In the genomic region with DNA sequence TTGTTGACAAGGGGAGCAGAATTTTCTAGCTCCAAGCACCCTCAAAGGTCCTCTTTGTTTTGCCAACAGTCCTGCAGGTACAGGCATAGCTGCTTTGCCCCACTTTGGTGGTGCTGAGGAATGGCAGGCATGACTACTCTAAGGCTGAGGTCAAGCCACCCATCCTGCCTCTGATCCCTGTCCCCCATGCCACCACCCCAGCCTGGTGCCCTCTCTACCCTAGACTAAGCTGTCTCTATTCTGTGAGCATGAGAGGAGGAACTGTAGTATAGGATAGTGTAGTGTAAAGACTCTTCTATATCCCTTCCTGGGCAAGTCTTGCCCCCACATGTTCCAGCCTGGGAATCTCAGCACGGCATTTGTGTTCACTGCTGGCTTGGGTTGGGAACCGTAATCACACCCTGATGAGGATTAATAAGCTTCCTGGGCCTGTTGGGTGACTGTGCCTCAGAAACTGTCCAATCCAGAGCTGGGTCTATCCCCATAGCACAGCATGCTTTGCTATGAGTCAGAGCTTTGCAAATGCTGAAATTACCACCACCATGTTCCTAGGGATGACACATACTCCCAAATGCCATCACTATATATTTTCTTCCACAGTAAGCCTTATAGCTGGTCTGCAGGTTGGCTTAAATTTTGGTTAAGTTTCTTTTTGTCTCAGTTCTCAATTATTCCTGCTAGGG, we compare ENCODE assay signal across 13 cellular contexts.
DNase-seq lines count a peak whose midpoint lies in the region; ATAC-seq and TF ChIP-seq lines count a peak whose summit lies in the region.
"Had no signal": no experiment of that assay in that cellular context is flagged by ENCODE, and none has a peak within 500 bp of the region (broad histone marks: within the 10 kb centered on the region; RNA-seq: fewer than 3 reads in every experiment).

No MANE protein-coding gene starts in this region.

- H3K9me3 Mint-ChIP-seq in activated CD4-positive, alpha-beta T cell treated with anti-CD3 and anti-CD28 coated beads, Interleukin-2, amount 10 ng/mL, durations not matched to agents 24 days and 14 days: no peaks in the 10 kb centered on the region
- H3K9me3 Mint-ChIP-seq in stimulated activated memory B cell treated with anti-CD40 and anti-IgM and Interleukin-4, amounts not matched to agents 10 μg/mL and 1 μg/mL and 100 μg/mL, for 72 hours: no peaks in the 10 kb centered on the region
- H3K9me3 Mint-ChIP-seq: dendritic cell treated with granulocyte-macrophage colony-stimulating factor and Interleukin-4, amounts not matched to agents 40 ng/mL and 50 ng/mL, for 4 days had no signal

- TF ChIP-seq POLR2A in sigmoid colon (IDR thresholded peaks at IDR 0.05) (no peak), tibial nerve (IDR thresholded peaks at IDR 0.05) (no peak)

- H3K36me3 ChIP-seq in sigmoid colon (no peaks in the 10 kb centered on the region), tibial nerve (no peaks in the 10 kb centered on the region)
- H3K36me3 ChIP-seq: right atrium auricular region had no signal

- peak; percentile 16 for DNase-seq in activated CD4-positive, alpha-beta T cell treated with anti-CD3 and anti-CD28 coated beads for 48 hours
- no peak for DNase-seq in activated CD4-positive, alpha-beta T cell treated with anti-CD3 and anti-CD28 coated beads, Interleukin-2, amount 10 ng/mL, durations not matched to agents 24 days and 14 days
- peak; percentile 91 for DNase-seq in RPMI7951 (ENCODE audit: low read depth)
- DNase-seq in fibroblast of pulmonary artery (ENCODE audit: low read depth): peak; percentile 69
- DNase-seq in DMS153 (lab: John Stamatoyannopoulos, UW): no peak
- no peak for DNase-seq in sigmoid colon
- no peak for DNase-seq in tibial nerve (ENCODE audit: low spot score in 2 of 2)
- DNase-seq: activated CD8-positive, alpha-beta memory T cell treated with anti-CD3 and anti-CD28 coated beads, Interleukin-2, amount 10 ng/mL, durations not matched to agents 7 days and 5 days; AML-193; NCI-H2107 had no signal

- H3K36me3 Mint-ChIP-seq in activated CD4-positive, alpha-beta T cell treated with anti-CD3 and anti-CD28 coated beads, Interleukin-2, amount 10 ng/mL, durations not matched to agents 24 days and 14 days (ENCODE audit: low read depth): no peaks in the 10 kb centered on the region
- H3K36me3 Mint-ChIP-seq in stimulated activated memory B cell treated with anti-CD40 and anti-IgM and Interleukin-4, amounts not matched to agents 10 μg/mL and 1 μg/mL and 100 μg/mL, for 72 hours: no peaks in the 10 kb centered on the region
- H3K36me3 Mint-ChIP-seq: activated CD8-positive, alpha-beta memory T cell treated with anti-CD3 and anti-CD28 coated beads, Interleukin-2, amount 10 ng/mL, durations not matched to agents 7 days and 5 days had no signal

- H3K27ac ChIP-seq in sigmoid colon: no peak overlapping the region
- H3K27ac ChIP-seq in tibial nerve: no peak overlapping the region

- no peak overlapping the region for H3K4me3 Mint-ChIP-seq in activated CD4-positive, alpha-beta T cell treated with anti-CD3 and anti-CD28 coated beads, Interleukin-2, amount 10 ng/mL, durations not matched to agents 24 days and 14 days
- no peak overlapping the region for H3K4me3 Mint-ChIP-seq in stimulated activated memory B cell treated with anti-CD40 and anti-IgM and Interleukin-4, amounts not matched to agents 10 μg/mL and 1 μg/mL and 100 μg/mL, for 72 hours
- H3K4me3 Mint-ChIP-seq: activated CD8-positive, alpha-beta memory T cell treated with anti-CD3 and anti-CD28 coated beads, Interleukin-2, amount 10 ng/mL, durations not matched to agents 7 days and 5 days; dendritic cell treated with granulocyte-macrophage colony-stimulating factor and Interleukin-4, amounts not matched to agents 40 ng/mL and 50 ng/mL, for 4 days had no signal

- TF ChIP-seq EP300 in sigmoid colon (IDR thresholded peaks at IDR 0.05) (no peak), tibial nerve (IDR thresholded peaks at IDR 0.05) (no peak)

- 89 to 94% methylated on average over 2 of the region's 2 CpGs for WGBS in sigmoid colon, 2 donors
- WGBS in tibial nerve, 2 donors: 83 to 92% methylated on average over 2 of the region's 2 CpGs

- no peak overlapping the region for H3K27ac Mint-ChIP-seq in activated CD4-positive, alpha-beta T cell treated with anti-CD3 and anti-CD28 coated beads, Interleukin-2, amount 10 ng/mL, durations not matched to agents 24 days and 14 days
- H3K27ac Mint-ChIP-seq in stimulated activated memory B cell treated with anti-CD40 and anti-IgM and Interleukin-4, amounts not matched to agents 10 μg/mL and 1 μg/mL and 100 μg/mL, for 72 hours: no peak overlapping the region
- H3K27ac Mint-ChIP-seq: activated CD8-positive, alpha-beta memory T cell treated with anti-CD3 and anti-CD28 coated beads, Interleukin-2, amount 10 ng/mL, durations not matched to agents 7 days and 5 days had no signal

- H3K27me3 ChIP-seq in sigmoid colon: no peaks in the 10 kb centered on the region
- no peaks in the 10 kb centered on the region for H3K27me3 ChIP-seq in tibial nerve
- H3K27me3 ChIP-seq: right atrium auricular region had no signal

- no peaks in the 10 kb centered on the region for H3K27me3 Mint-ChIP-seq in activated CD4-positive, alpha-beta T cell treated with anti-CD3 and anti-CD28 coated beads, Interleukin-2, amount 10 ng/mL, durations not matched to agents 24 days and 14 days
- H3K27me3 Mint-ChIP-seq in stimulated activated memory B cell treated with anti-CD40 and anti-IgM and Interleukin-4, amounts not matched to agents 10 μg/mL and 1 μg/mL and 100 μg/mL, for 72 hours: no peaks in the 10 kb centered on the region
- H3K27me3 Mint-ChIP-seq: activated CD8-positive, alpha-beta memory T cell treated with anti-CD3 and anti-CD28 coated beads, Interleukin-2, amount 10 ng/mL, durations not matched to agents 7 days and 5 days; dendritic cell treated with granulocyte-macrophage colony-stimulating factor and Interleukin-4, amounts not matched to agents 40 ng/mL and 50 ng/mL, for 4 days had no signal

- TF ChIP-seq CTCF in fibroblast of pulmonary artery (IDR thresholded peaks at IDR 0.05; ENCODE audit: low read length, missing control alignments) (no peak), sigmoid colon (IDR thresholded peaks at IDR 0.05) (no peak), tibial nerve (IDR thresholded peaks at IDR 0.05) (no peak)

- no peak overlapping the region for H3K4me3 ChIP-seq in fibroblast of pulmonary artery (replicated peaks; ENCODE audit: low read depth, low read length)
- no peak overlapping the region for H3K4me3 ChIP-seq in sigmoid colon
- H3K4me3 ChIP-seq in tibial nerve: no peak overlapping the region
- H3K4me3 ChIP-seq: right atrium auricular region had no signal

- H3K4me1 Mint-ChIP-seq in activated CD4-positive, alpha-beta T cell treated with anti-CD3 and anti-CD28 coated beads, Interleukin-2, amount 10 ng/mL, durations not matched to agents 24 days and 14 days: peaks cover 6% of the 10 kb centered on the region
- no peaks in the 10 kb centered on the region for H3K4me1 Mint-ChIP-seq in stimulated activated memory B cell treated with anti-CD40 and anti-IgM and Interleukin-4, amounts not matched to agents 10 μg/mL and 1 μg/mL and 100 μg/mL, for 72 hours
- H3K4me1 Mint-ChIP-seq: activated CD8-positive, alpha-beta memory T cell treated with anti-CD3 and anti-CD28 coated beads, Interleukin-2, amount 10 ng/mL, durations not matched to agents 7 days and 5 days had no signal

- ATAC-seq in stimulated activated memory B cell treated with anti-CD40 and anti-IgM and Interleukin-4, amounts not matched to agents 10 μg/mL and 1 μg/mL and 100 μg/mL, for 72 hours: peak; percentile 45
- ATAC-seq: activated CD8-positive, alpha-beta memory T cell treated with anti-CD3 and anti-CD28 coated beads, Interleukin-2, amount 10 ng/mL, durations not matched to agents 7 days and 5 days had no signal

- H3K9me3 ChIP-seq in sigmoid colon: no peaks in the 10 kb centered on the region
- H3K9me3 ChIP-seq in tibial nerve: no peaks in the 10 kb centered on the region
- H3K9me3 ChIP-seq: right atrium auricular region had no signal

- intact Hi-C loops in activated CD4-positive, alpha-beta T cell treated with anti-CD3 and anti-CD28 coated beads, Interleukin-2, amount 10 ng/mL, durations not matched to agents 24 days and 14 days (cut with micrococcal nuclease): loop anchor here (2.0 to 5.0 kb wide), 2 partner anchors 17 to 38 kb away; no protein-coding TSS in a partner anchor
- intact Hi-C loops in sigmoid colon (cut with DNase I): no loop called here

- H3K4me1 ChIP-seq in sigmoid colon: no peaks in the 10 kb centered on the region
- no peaks in the 10 kb centered on the region for H3K4me1 ChIP-seq in tibial nerve

Comparison
In these comparisons a context has a peak if more than half of its experiments do, and no peak if none do; other contexts are left out.
1. DNase-seq: peak in activated CD4-positive, alpha-beta T cell treated with anti-CD3 and anti-CD28 coated beads for 48 hours (single experiment), RPMI7951 (single experiment) and fibroblast of pulmonary artery (single experiment); none in activated CD4-positive, alpha-beta T cell treated with anti-CD3 and anti-CD28 coated beads, Interleukin-2, amount 10 ng/mL, durations not matched to agents 24 days and 14 days (single experiment), DMS153 (single experiment), sigmoid colon (single experiment) and tibial nerve (0 of 2).